ENCODE assay signal across 19 cellular contexts in the genomic region with DNA sequence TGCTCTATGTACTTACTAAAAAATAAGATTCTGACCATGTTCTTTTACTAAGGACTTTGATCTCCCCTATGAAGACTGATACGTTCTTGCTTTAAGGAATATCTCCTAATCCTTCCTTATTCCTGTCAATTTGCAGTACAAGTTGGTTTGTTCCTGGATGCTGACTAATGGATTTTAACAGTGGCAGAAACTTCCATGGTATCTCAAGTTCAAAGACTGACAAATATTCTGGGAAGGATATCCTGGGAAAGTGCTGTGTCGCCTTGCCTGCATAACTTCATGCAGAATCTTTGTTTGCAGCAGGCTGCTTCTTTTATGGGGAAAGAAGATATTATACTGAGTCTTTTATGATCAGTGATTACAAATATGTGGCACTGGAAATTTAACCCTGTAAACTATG. TPM values are rescaled to one million over a fixed set of nuclear protein-coding genes. Genes with fewer than 3 reads are reported as not detected.
DNase-seq lines count a peak whose midpoint lies in the region; ATAC-seq and TF ChIP-seq lines count a peak whose summit lies in the region.
"Had no signal": no experiment of that assay in that cellular context is flagged by ENCODE, and none has a peak within 500 bp of the region (broad histone marks: within the 10 kb centered on the region; RNA-seq: fewer than 3 reads in every experiment).

No MANE protein-coding gene starts in this region.

- H3K9me2 ChIP-seq in PC-3 (replicated peaks; ENCODE audit: low read length): no peaks in the 10 kb centered on the region

- no peaks in the 10 kb centered on the region for H3K79me1 ChIP-seq in IMR-90 (ENCODE audit: low read depth in 1 of 2, low read length in 2 of 2)
- H3K79me1 ChIP-seq in mesendoderm (ENCODE audit: low read length): no peaks in the 10 kb centered on the region

- H3K9ac ChIP-seq in IMR-90 (ENCODE audit: low read depth, low read length): no peak overlapping the region
- H3K9ac ChIP-seq in mesendoderm (ENCODE audit: low read length): no peak overlapping the region
- H3K9ac ChIP-seq in PC-3 (ENCODE audit: low read length): no peak overlapping the region
- H3K9ac ChIP-seq: KMS-11 had no signal

- H3K4me2 ChIP-seq in IMR-90 (ENCODE audit: low read depth, low read length) (no peak overlapping the region), mesendoderm (ENCODE audit: low read length) (no peak overlapping the region), PC-3 (ENCODE audit: low read length) (no peak overlapping the region)
- H3K4me2 ChIP-seq: KMS-11 had no signal

- H4K20me1 ChIP-seq in IMR-90 (ENCODE audit: insufficient read depth, low read length) (no peaks in the 10 kb centered on the region), PC-3 (ENCODE audit: low read length) (no peaks in the 10 kb centered on the region)

- H2AK9ac ChIP-seq in IMR-90 (replicated peaks; ENCODE audit: low read depth, low read length, poor library complexity): no peak overlapping the region

- H3K56ac ChIP-seq in IMR-90 (ENCODE audit: extremely low read depth, insufficient read depth, low read length) (no peak overlapping the region), mesendoderm (ENCODE audit: low read length) (no peak overlapping the region)

- ATAC-seq in IMR-90 (ENCODE audit: low read depth) (no peak), PC-3 (no peak)
- ATAC-seq: HCT116 had no signal

- H3K4me1 ChIP-seq in IMR-90 (ENCODE audit: control insufficient read depth, insufficient read depth, low read length): no peaks in the 10 kb centered on the region
- no peaks in the 10 kb centered on the region for H3K4me1 ChIP-seq in mesendoderm (ENCODE audit: control insufficient read depth, low read depth, low read length)
- H3K4me1 ChIP-seq in PC-3 (ENCODE audit: insufficient read depth, low read length): no peaks in the 10 kb centered on the region
- H3K4me1 ChIP-seq: BE2C had no signal

- H3K9me3 ChIP-seq in IMR-90 (ENCODE audit: control insufficient read depth, insufficient read depth, low read length) (no peaks in the 10 kb centered on the region), PC-3 (ENCODE audit: low read length) (no peaks in the 10 kb centered on the region)
- H3K9me3 ChIP-seq: BE2C had no signal

- dilution Hi-C loops in IMR-90 (cut with HindIII; ENCODE audit: low sequenced_read_pairs, unreplicated experiment): no loop called here

- no peak overlapping the region for H2BK5ac ChIP-seq in IMR-90 (ENCODE audit: low read depth, low read length, poor library complexity, severe bottlenecking)
- no peak overlapping the region for H2BK5ac ChIP-seq in mesendoderm (ENCODE audit: low read length)

- no peak overlapping the region for H2BK20ac ChIP-seq in IMR-90 (ENCODE audit: low read depth, low read length)

- no peaks in the 10 kb centered on the region for H3K27me3 ChIP-seq in IMR-90 (ENCODE audit: control insufficient read depth, insufficient read depth, low read length)
- H3K27me3 ChIP-seq in mesendoderm (ENCODE audit: insufficient read depth, low read length, poor library complexity): no peaks in the 10 kb centered on the region
- H3K27me3 ChIP-seq in PC-3 (ENCODE audit: low read length): no peaks in the 10 kb centered on the region
- H3K27me3 ChIP-seq: BE2C had no signal

- no CpG with 5 or more reads among the region's 2 CpGs for WGBS in IMR-90 (ENCODE audit: extremely low coverage in 2 of 2, insufficient read length in 1 of 2), 2 experiments
- no CpG with 5 or more reads among the region's 2 CpGs for WGBS in mesendoderm (ENCODE audit: extremely low coverage, insufficient coverage, low lambda C conversion rate)

- no peak overlapping the region for H2BK15ac ChIP-seq in IMR-90 (ENCODE audit: low read depth, low read length)
- H2BK15ac ChIP-seq in mesendoderm (replicated peaks; ENCODE audit: low read depth): no peak overlapping the region

- no peak overlapping the region for H3K14ac ChIP-seq in IMR-90 (replicated peaks; ENCODE audit: low read depth, low read length)

- peak; percentile 68 for DNase-seq in G401 (ENCODE audit: low spot score)
- no peak for DNase-seq in IMR-90
- DNase-seq in mesendoderm: peak; percentile 1
- no peak for DNase-seq in PC-3
- no peak for DNase-seq in stimulated activated CD4-positive, alpha-beta T cell treated with anti-CD3 and anti-CD28 coated beads, Interleukin-1b, Interleukin-23, amount 100 ng/mL, for 48 hours
- DNase-seq: ACHN; BE2C; CD4-positive, CD25-positive, alpha-beta regulatory T cell; CD8-positive, alpha-beta memory T cell; COR-L47; DMS 273 treated with DMSO at 0.1 percent for 48 hours; DMS53; DND-41; EL; H7; HFFc6 had no signal

- H3K4ac ChIP-seq in IMR-90 (ENCODE audit: low read depth, low read length): no peak overlapping the region
- H3K4ac ChIP-seq in mesendoderm (ENCODE audit: low read depth, low read length): no peak overlapping the region

- TF ChIP-seq CTCF in IMR-90 (conservative IDR thresholded peaks at IDR 0.05; ENCODE audit: low read depth, low read length) (no peak), PC-3 (conservative IDR thresholded peaks at IDR 0.05; ENCODE audit: low read depth, low read length) (no peak)

- BruUV-seq in IMR-90 (replicated peaks; lab: Mats Ljungman, UMichigan) (no TSS peak), PC-3 (replicated peaks; lab: Mats Ljungman, UMichigan) (no TSS peak)

- CTCF ChIA-PET in IMR-90 (lab: Yijun Ruan, JAX) (no interaction called here), PC-3 (lab: Charles Lee) (no interaction called here)

- no peak overlapping the region for H3K27ac ChIP-seq in IMR-90 (ENCODE audit: insufficient read depth, low read length)
- no peak overlapping the region for H3K27ac ChIP-seq in mesendoderm (ENCODE audit: low read depth, low read length)
- H3K27ac ChIP-seq in PC-3 (ENCODE audit: low read length): no peak overlapping the region
- H3K27ac ChIP-seq: KMS-11 had no signal

- H3K4me3 ChIP-seq in IMR-90 (ENCODE audit: insufficient read depth, low read depth, low read length): no peak overlapping the region
- no peak overlapping the region for H3K4me3 ChIP-seq in mesendoderm (ENCODE audit: low read length)
- H3K4me3 ChIP-seq in PC-3 (ENCODE audit: low read length): no peak overlapping the region

- H3K9me1 ChIP-seq in IMR-90 (ENCODE audit: insufficient read depth, low read length): no peaks in the 10 kb centered on the region

- H2AFZ ChIP-seq in IMR-90 (replicated peaks; ENCODE audit: low read length, poor library complexity) (no peak overlapping the region), PC-3 (ENCODE audit: low read length) (no peak overlapping the region)

- POLR2A ChIA-PET in IMR-90 (lab: Charles Lee; ENCODE audit: unreplicated experiment) (no interaction called here), PC-3 (lab: Charles Lee; ENCODE audit: unreplicated experiment) (no interaction called here)

- H3K36me3 ChIP-seq in IMR-90 (ENCODE audit: control insufficient read depth, insufficient read depth, low read length): no peaks in the 10 kb centered on the region
- no peaks in the 10 kb centered on the region for H3K36me3 ChIP-seq in mesendoderm (ENCODE audit: control insufficient read depth, insufficient read depth, low read length)
- H3K36me3 ChIP-seq in PC-3 (ENCODE audit: low read depth, low read length): no peaks in the 10 kb centered on the region
- H3K36me3 ChIP-seq: BE2C had no signal

- H3K18ac ChIP-seq in IMR-90 (ENCODE audit: low read depth, low read length) (no peak overlapping the region), mesendoderm (ENCODE audit: low read length) (no peak overlapping the region)

- H4K91ac ChIP-seq in IMR-90 (ENCODE audit: insufficient read depth, low read depth, low read length): no peak overlapping the region

- H2BK120ac ChIP-seq in IMR-90 (ENCODE audit: low read depth, low read length) (no peak overlapping the region), mesendoderm (ENCODE audit: low read depth, low read length) (no peak overlapping the region)

- TF ChIP-seq RAD21 in IMR-90 (IDR thresholded peaks at IDR 0.05; ENCODE audit: low read length): no peak

- H2AK5ac ChIP-seq in IMR-90 (ENCODE audit: low read depth, low read length): no peak overlapping the region
- H2AK5ac ChIP-seq in mesendoderm (ENCODE audit: low read length): no peak overlapping the region

- intact Hi-C loops in IMR-90 (cut with micrococcal nuclease) (no loop called here), PC-3 (cut with micrococcal nuclease) (no loop called here)

- H3F3A ChIP-seq in PC-3 (ENCODE audit: low read length, unreplicated experiment): no peaks in the 10 kb centered on the region

- H4K8ac ChIP-seq in IMR-90 (ENCODE audit: low read depth in 2 of 2, low read length in 2 of 2): no peak overlapping the region
- no peak overlapping the region for H4K8ac ChIP-seq in mesendoderm (ENCODE audit: low read depth, low read length)

- TF ChIP-seq POLR2A in IMR-90 (IDR thresholded peaks at IDR 0.05; ENCODE audit: low read depth, low read length): no peak

- in situ Hi-C loops in G401 (cut with HindIII; ENCODE audit: low sequenced_read_pairs) (no loop called here), IMR-90 (cut with MboI; ENCODE audit: low sequenced_read_pairs) (no loop called here)

- H3K79me2 ChIP-seq in mesendoderm (ENCODE audit: control insufficient read depth, insufficient read depth, low read length): no peaks in the 10 kb centered on the region
- H3K79me2 ChIP-seq in PC-3 (ENCODE audit: low read length): no peaks in the 10 kb centered on the region

- H3K23ac ChIP-seq in IMR-90 (ENCODE audit: low read depth, low read length) (no peak overlapping the region), mesendoderm (ENCODE audit: low read length) (no peak overlapping the region)

- no peak overlapping the region for H4K5ac ChIP-seq in IMR-90 (ENCODE audit: low read depth, low read length)
- no peak overlapping the region for H4K5ac ChIP-seq in mesendoderm (ENCODE audit: low read length)

RNA-seq across cellular contexts. Expression of gene OR52J3, which starts 8.4 kb away (rescaled TPM):
- not detected in 2 replicates for total RNA-seq in G401 (2014; rRNA removed; shearing (Covaris generic))
- not detected in 2 replicates for total RNA-seq in IMR-90 (2012; rRNA removed)
- not detected in 2 replicates for polyA plus RNA-seq in IMR-90 (2012; rRNA removed)
- not detected in 2 replicates for polyA plus RNA-seq in IMR-90 (2012; cell fraction: cytosol; rRNA removed)
- not detected in 2 replicates for polyA plus RNA-seq in IMR-90 (2012; cell fraction: nucleus; rRNA removed; ENCODE audit: low replicate concordance)
- polyA plus RNA-seq in mesendoderm (2013, experiment 1 of 2): not detected
- polyA plus RNA-seq in mesendoderm (2013, experiment 2 of 2): not detected
- not detected in 2 replicates for total RNA-seq in PC-3 (2014; rRNA removed)
- total RNA-seq: A172; CD4-positive, CD25-positive, alpha-beta regulatory T cell; CD8-positive, alpha-beta memory T cell; H7; HFFc6 had no signal
- polyA plus RNA-seq: CD4-positive, CD25-positive, alpha-beta regulatory T cell; CD8-positive, alpha-beta memory T cell had no signal

RNA-seq across cellular contexts. Expression of gene OR52E2, which starts 21.5 kb away (rescaled TPM):
- not detected in 2 replicates for total RNA-seq in G401 (2014; rRNA removed; shearing (Covaris generic))
- total RNA-seq in IMR-90 (2012; rRNA removed): not detected in 2 replicates
- not detected in 2 replicates for polyA plus RNA-seq in IMR-90 (2012; rRNA removed)
- polyA plus RNA-seq in IMR-90 (2012; cell fraction: cytosol; rRNA removed): not detected in 2 replicates
- not detected in 2 replicates for polyA plus RNA-seq in IMR-90 (2012; cell fraction: nucleus; rRNA removed; ENCODE audit: low replicate concordance)
- polyA plus RNA-seq in mesendoderm (2013, experiment 1 of 2): not detected
- not detected for polyA plus RNA-seq in mesendoderm (2013, experiment 2 of 2)
- total RNA-seq in PC-3 (2014; rRNA removed): not detected in 2 replicates
- total RNA-seq: A172; CD4-positive, CD25-positive, alpha-beta regulatory T cell; CD8-positive, alpha-beta memory T cell; H7; HFFc6 had no signal
- polyA plus RNA-seq: CD4-positive, CD25-positive, alpha-beta regulatory T cell; CD8-positive, alpha-beta memory T cell had no signal

RNA-seq across cellular contexts. Expression of gene OR52E1, which starts 31.4 kb away (rescaled TPM):
- not detected in 2 replicates for total RNA-seq in G401 (2014; rRNA removed; shearing (Covaris generic))
- total RNA-seq in IMR-90 (2012; rRNA removed) (not detected in 2 replicates), PC-3 (2014; rRNA removed) (not detected in 2 replicates)
- polyA plus RNA-seq in IMR-90 (2012; rRNA removed): not detected in 2 replicates
- not detected in 2 replicates for polyA plus RNA-seq in IMR-90 (2012; cell fraction: cytosol; rRNA removed)
- not detected in 2 replicates for polyA plus RNA-seq in IMR-90 (2012; cell fraction: nucleus; rRNA removed; ENCODE audit: low replicate concordance)
- polyA plus RNA-seq in mesendoderm (2013, experiment 1 of 2): not detected
- not detected for polyA plus RNA-seq in mesendoderm (2013, experiment 2 of 2)
- total RNA-seq: A172; CD4-positive, CD25-positive, alpha-beta regulatory T cell; CD8-positive, alpha-beta memory T cell; H7; HFFc6 had no signal
- polyA plus RNA-seq: CD4-positive, CD25-positive, alpha-beta regulatory T cell; CD8-positive, alpha-beta memory T cell had no signal

RNA-seq across cellular contexts. Expression of gene OR51L1, which starts 43.3 kb away (rescaled TPM):
- total RNA-seq in G401 (2014; rRNA removed; shearing (Covaris generic)): not detected in 2 replicates
- not detected in 2 replicates for total RNA-seq in IMR-90 (2012; rRNA removed)
- not detected in 2 replicates for polyA plus RNA-seq in IMR-90 (2012; rRNA removed)
- polyA plus RNA-seq in IMR-90 (2012; cell fraction: cytosol; rRNA removed): not detected in 2 replicates
- polyA plus RNA-seq in IMR-90 (2012; cell fraction: nucleus; rRNA removed; ENCODE audit: low replicate concordance): 0.05 and 0.09 TPM in 2 replicates
- polyA plus RNA-seq in mesendoderm (2013, experiment 1 of 2): not detected
- not detected for polyA plus RNA-seq in mesendoderm (2013, experiment 2 of 2)
- total RNA-seq in PC-3 (2014; rRNA removed): not detected in 2 replicates
- total RNA-seq: A172; CD4-positive, CD25-positive, alpha-beta regulatory T cell; CD8-positive, alpha-beta memory T cell; H7; HFFc6 had no signal
- polyA plus RNA-seq: CD4-positive, CD25-positive, alpha-beta regulatory T cell; CD8-positive, alpha-beta memory T cell had no signal

Comparison
In these comparisons a context has a peak if more than half of its experiments do, and no peak if none do; other contexts are left out.
1. DNase-seq: peak in G401 (single experiment) and mesendoderm (single experiment); none in IMR-90 (single experiment), PC-3 (single experiment) and stimulated activated CD4-positive, alpha-beta T cell treated with anti-CD3 and anti-CD28 coated beads, Interleukin-1b, Interleukin-23, amount 100 ng/mL, for 48 hours (single experiment).